1 cellular context compared by ENCODE assay signal in the genomic region with DNA sequence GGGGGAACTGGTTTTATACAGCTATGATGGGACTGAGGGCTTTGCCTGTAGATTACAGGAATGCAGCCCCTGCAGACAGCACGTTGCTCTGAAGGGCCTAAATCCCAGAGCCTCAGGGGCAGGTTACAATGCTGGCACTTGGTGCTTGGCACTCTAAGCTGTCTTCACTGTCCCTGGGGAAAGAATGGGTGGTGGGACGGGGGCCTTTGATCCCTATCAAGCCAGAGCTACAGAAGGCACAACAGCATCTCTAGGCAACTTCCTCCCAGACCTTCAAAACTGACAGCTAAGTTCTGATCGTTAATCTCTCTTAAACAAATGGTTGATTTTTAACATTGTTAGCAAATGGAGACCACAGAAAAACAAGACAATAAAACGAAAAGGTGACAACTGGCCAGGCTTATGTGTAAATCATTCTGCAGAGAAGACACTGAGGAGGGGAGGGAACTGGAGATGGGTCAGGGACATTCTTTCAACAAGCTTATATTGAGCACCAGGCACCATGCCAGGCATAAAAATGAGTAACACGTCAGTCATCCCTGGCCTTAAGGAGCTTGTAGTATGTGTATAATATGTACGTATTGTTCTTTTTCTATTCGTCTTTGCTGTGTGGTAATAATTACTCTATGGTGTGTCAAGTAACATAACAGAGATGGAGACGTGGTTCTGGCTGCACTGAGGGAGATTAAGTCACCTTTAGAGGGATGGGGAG.
TF ChIP-seq lines count a peak whose summit lies in the region.

No MANE protein-coding gene starts in this region.

TF ChIP-seq in endothelial cell of umbilical vein, 7 proteins besides CTCF, POLR2A, EP300 and RAD21:
- TF ChIP-seq JUN (IDR thresholded peaks at IDR 0.05; ENCODE audit: borderline replicate concordance, insufficient read depth, insufficient read length, low read depth) = peak; percentile 39
- TF ChIP-seq, protein P1, sequence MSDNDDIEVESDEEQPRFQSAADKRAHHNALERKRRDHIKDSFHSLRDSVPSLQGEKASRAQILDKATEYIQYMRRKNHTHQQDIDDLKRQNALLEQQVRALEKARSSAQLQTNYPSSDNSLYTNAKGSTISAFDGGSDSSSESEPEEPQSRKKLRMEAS (IDR thresholded peaks at IDR 0.05; ENCODE audit: insufficient read depth, insufficient read length) = no peak
- no peak for TF ChIP-seq POLR2AphosphoS5 (IDR thresholded peaks at IDR 0.05; ENCODE audit: insufficient read depth, low read depth, low read length)
- TF ChIP-seq EZH2 (IDR thresholded peaks at IDR 0.05; ENCODE audit: borderline replicate concordance, low read depth, low read length, severe bottlenecking) = no peak
- no peak for TF ChIP-seq GATA2 (IDR thresholded peaks at IDR 0.05; ENCODE audit: insufficient read depth, insufficient read length, low read depth, low read length)
- peak; percentile 68 for TF ChIP-seq FOS (IDR thresholded peaks at IDR 0.05; ENCODE audit: borderline replicate concordance, insufficient read depth, low read length)
- no peak for TF ChIP-seq MYC (IDR thresholded peaks at IDR 0.05; ENCODE audit: low read depth, low read length)
